In the genomic region with DNA sequence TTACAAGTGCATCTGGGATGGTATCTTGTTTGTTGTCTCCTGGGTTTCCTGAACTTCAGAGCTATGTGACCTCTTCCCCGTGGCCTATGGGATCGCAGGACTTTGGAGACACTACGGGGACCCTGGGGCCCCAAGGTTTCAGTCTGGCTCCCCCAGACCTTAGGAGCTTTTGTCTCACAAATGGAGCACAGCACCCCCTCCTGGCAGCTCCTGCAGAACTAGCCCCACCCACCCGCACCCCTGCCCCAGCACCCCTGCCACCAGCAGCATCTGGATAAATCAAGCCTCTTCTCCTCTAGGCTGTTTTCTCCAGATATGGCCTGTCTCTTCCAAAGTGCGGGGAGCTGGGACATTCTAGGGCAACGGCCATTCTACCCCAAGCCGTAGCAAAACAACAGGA, we compare ENCODE assay signal across 1 cellular context.
TF ChIP-seq lines count a peak whose summit lies in the region.

No MANE protein-coding gene starts in this region.

TF ChIP-seq in K562, 482 proteins besides CTCF, POLR2A, EP300 and RAD21:
- TF ChIP-seq, protein P1, sequence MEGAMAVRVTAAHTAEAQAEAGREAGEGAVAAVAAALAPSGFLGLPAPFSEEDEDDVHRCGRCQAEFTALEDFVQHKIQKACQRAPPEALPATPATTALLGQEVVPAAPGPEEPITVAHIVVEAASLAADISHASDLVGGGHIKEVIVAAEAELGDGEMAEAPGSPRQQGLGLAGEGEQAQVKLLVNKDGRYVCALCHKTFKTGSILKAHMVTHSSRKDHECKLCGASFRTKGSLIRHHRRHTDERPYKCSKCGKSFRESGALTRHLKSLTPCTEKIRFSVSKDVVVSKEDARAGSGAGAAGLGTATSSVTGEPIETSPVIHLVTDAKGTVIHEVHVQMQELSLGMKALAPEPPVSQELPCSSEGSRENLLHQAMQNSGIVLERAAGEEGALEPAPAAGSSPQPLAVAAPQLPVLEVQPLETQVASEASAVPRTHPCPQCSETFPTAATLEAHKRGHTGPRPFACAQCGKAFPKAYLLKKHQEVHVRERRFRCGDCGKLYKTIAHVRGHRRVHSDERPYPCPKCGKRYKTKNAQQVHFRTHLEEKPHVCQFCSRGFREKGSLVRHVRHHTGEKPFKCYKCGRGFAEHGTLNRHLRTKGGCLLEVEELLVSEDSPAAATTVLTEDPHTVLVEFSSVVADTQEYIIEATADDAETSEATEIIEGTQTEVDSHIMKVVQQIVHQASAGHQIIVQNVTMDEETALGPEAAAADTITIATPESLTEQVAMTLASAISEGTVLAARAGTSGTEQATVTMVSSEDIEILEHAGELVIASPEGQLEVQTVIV (CRISPR knock-in tag; IDR thresholded peaks at IDR 0.05; ENCODE audit: borderline replicate concordance) = no peak
- TF ChIP-seq, protein P2, sequence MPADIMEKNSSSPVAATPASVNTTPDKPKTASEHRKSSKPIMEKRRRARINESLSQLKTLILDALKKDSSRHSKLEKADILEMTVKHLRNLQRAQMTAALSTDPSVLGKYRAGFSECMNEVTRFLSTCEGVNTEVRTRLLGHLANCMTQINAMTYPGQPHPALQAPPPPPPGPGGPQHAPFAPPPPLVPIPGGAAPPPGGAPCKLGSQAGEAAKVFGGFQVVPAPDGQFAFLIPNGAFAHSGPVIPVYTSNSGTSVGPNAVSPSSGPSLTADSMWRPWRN (IDR thresholded peaks at IDR 0.05; ENCODE audit: low read depth) = no peak
- no peak for TF ChIP-seq SP2 (IDR thresholded peaks at IDR 0.05; ENCODE audit: extremely low read depth, low read depth, low read length, poor library complexity, severe bottlenecking)
- TF ChIP-seq ZFPM2 (CRISPR knock-in tag; IDR thresholded peaks at IDR 0.05) = no peak
